ENCODE assay signal across 15 cellular contexts in the genomic region with DNA sequence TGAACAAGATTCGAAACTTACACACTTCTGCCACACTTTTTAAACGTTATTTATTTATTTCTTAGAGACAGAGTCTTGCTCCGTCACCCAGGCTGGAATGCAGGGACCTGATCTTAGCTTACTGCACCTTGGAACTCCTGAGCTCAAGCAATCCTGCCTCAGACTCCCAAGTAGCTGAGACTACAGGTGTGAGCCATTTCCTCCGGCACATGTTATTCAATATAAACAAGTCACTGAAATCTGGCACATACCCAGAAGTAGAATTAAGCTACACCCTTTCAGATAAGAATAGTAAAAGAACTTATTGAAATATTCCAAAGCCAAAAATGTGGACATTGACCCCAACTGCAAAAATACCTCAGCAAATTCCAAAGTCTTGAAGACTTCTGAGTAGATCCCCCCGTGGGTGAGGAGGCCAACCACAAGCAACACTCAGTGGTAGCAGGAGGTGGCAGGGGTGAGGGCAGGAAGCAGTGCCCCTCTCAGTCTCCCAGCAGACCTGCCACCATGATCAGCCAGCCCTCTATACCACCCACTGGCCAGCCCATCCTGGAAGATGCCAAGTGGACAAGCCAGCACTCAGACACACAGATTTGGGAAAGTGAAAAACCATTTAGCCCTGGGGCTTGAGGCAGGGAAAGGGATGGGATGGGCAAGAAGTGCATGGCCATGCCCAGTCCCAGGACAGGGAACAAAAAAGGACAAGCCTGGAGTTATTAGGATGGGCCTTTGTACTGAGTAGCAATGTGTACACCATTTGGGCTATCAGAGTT.
A peak's percentile ranks its signal among the peaks of the same experiment; 100 is the strongest.
DNase-seq lines count a peak whose midpoint lies in the region; ATAC-seq and TF ChIP-seq lines count a peak whose summit lies in the region.
"Had no signal": no experiment of that assay in that cellular context is flagged by ENCODE, and none has a peak within 500 bp of the region (broad histone marks: within the 10 kb centered on the region; RNA-seq: fewer than 3 reads in every experiment).

No MANE protein-coding gene starts in this region.

- H3K36me3 Mint-ChIP-seq in CD8-positive, alpha-beta T cell, result peaks cover 11% of the 10 kb centered on the region
- peaks cover 45% of the 10 kb centered on the region for H3K36me3 Mint-ChIP-seq in activated B cell treated with CpG ODN at 0.5 μM for 24 hours (ENCODE audit: low read depth)

- TF ChIP-seq CTCF in CD8-positive, alpha-beta T cell (IDR thresholded peaks at IDR 0.05), result no peak
- TF ChIP-seq CTCF in activated B cell treated with CpG ODN at 0.5 μM for 24 hours (IDR thresholded peaks at IDR 0.05) (no peak), tibial artery (IDR thresholded peaks at IDR 0.05) (no peak)

- no peak for DNase-seq in CD8-positive, alpha-beta T cell
- DNase-seq in HT-29 (ENCODE audit: low spot score) (peak; percentile 68), activated B cell treated with CpG ODN at 0.5 μM for 24 hours (no peak), tibial artery (no peak), NCI-H2227 (lab: John Stamatoyannopoulos, UW; ENCODE audit: unreplicated experiment) (no peak), HPDE6-E6E7 (ENCODE audit: extremely low spot score) (no peak)
- DNase-seq: activated CD8-positive, alpha-beta memory T cell treated with anti-CD3 and anti-CD28 coated beads, Interleukin-2, amount 50 U/mL, for 4 hours; amygdala; DMS79; HFFc6; trophoblast cell had no signal

- no peak overlapping the region for H3K4me3 ChIP-seq in CD8-positive, alpha-beta T cell (ENCODE audit: low read depth, low read length)
- peak overlapping the region; percentile 28 for H3K4me3 ChIP-seq in mucosa of stomach (ENCODE audit: low read length)
- no peak overlapping the region for H3K4me3 ChIP-seq in tibial artery
- H3K4me3 ChIP-seq: skin epidermis had no signal

- H3K4me3 Mint-ChIP-seq in CD8-positive, alpha-beta T cell, result peak overlapping the region; percentile 42
- no peak overlapping the region for H3K4me3 Mint-ChIP-seq in activated B cell treated with CpG ODN at 0.5 μM for 24 hours
- H3K4me3 Mint-ChIP-seq: HFFc6 had no signal

- H3K36me3 ChIP-seq in CD8-positive, alpha-beta T cell (ENCODE audit: insufficient read depth, low read length), result no peaks in the 10 kb centered on the region
- H3K36me3 ChIP-seq in mucosa of stomach (ENCODE audit: control insufficient read depth, insufficient read depth, low read length), result no peaks in the 10 kb centered on the region
- peaks cover 0 to 11% (median 0%) of the 10 kb centered on the region in 3 donors for H3K36me3 ChIP-seq in tibial artery

- intact Hi-C loops in CD8-positive, alpha-beta T cell (cut with DNase I, micrococcal nuclease), result no loop called here
- intact Hi-C loops in activated B cell treated with CpG ODN at 0.5 μM for 24 hours (cut with micrococcal nuclease), result no loop called here
- intact Hi-C loops in tibial artery (cut with DNase I; ENCODE audit: low total_unique reads), result no loop called here

- no peak for ATAC-seq in CD8-positive, alpha-beta T cell
- ATAC-seq in activated B cell treated with CpG ODN at 0.5 μM for 24 hours (ENCODE audit: low read depth) (no peak), GM18502 (IDR thresholded peaks at IDR 0.05; ENCODE audit: poor library complexity, unreplicated experiment) (no peak)

- no peaks in the 10 kb centered on the region for H3K27me3 ChIP-seq in CD8-positive, alpha-beta T cell (ENCODE audit: insufficient read depth, low read length)
- H3K27me3 ChIP-seq in mucosa of stomach (ENCODE audit: control insufficient read depth, insufficient read depth, low read length) (no peaks in the 10 kb centered on the region), tibial artery (no peaks in the 10 kb centered on the region)

- POLR2A ChIA-PET in CD8-positive, alpha-beta T cell (lab: Charles Lee), result interaction anchor here (0.7 to 10.2 kb wide), 10 partner anchors 9 to 118 kb away, joined by 3 to 1910 read pairs (median 3); a partner anchor contains a TSS
- POLR2A ChIA-PET in activated B cell treated with CpG ODN at 0.5 μM for 24 hours (lab: Charles Lee), result interaction anchor here (1.1 to 10.1 kb wide), 2 partner anchors 28 to 39 kb away, joined by 3 to 1229 read pairs; a partner anchor contains a TSS

- peak overlapping the region; percentile 55 for H3K9ac ChIP-seq in mucosa of stomach (ENCODE audit: low read length)

- peaks cover 42% of the 10 kb centered on the region for H3K4me1 ChIP-seq in CD8-positive, alpha-beta T cell (ENCODE audit: insufficient read depth, low read length)
- peaks cover 17% of the 10 kb centered on the region for H3K4me1 ChIP-seq in mucosa of stomach (ENCODE audit: control insufficient read depth, insufficient read depth, low read length)
- H3K4me1 ChIP-seq in tibial artery, result peaks cover 0 to 10% (median 5%) of the 10 kb centered on the region in 4 donors

- no peak overlapping the region for H3K27ac ChIP-seq in CD8-positive, alpha-beta T cell (ENCODE audit: low read depth, low read length)
- no peak overlapping the region for H3K27ac ChIP-seq in tibial artery
- H3K27ac ChIP-seq: VCaP had no signal

- no peaks in the 10 kb centered on the region for H3K9me3 ChIP-seq in CD8-positive, alpha-beta T cell (ENCODE audit: low read length)
- H3K9me3 ChIP-seq in mucosa of stomach (ENCODE audit: control insufficient read depth, low read length), result no peaks in the 10 kb centered on the region
- H3K9me3 ChIP-seq in tibial artery, result no peaks in the 10 kb centered on the region

- no peaks in the 10 kb centered on the region for H3K27me3 Mint-ChIP-seq in CD8-positive, alpha-beta T cell (ENCODE audit: low read depth)
- no peaks in the 10 kb centered on the region for H3K27me3 Mint-ChIP-seq in activated B cell treated with CpG ODN at 0.5 μM for 24 hours

- CTCF ChIA-PET in CD8-positive, alpha-beta T cell (lab: Charles Lee), result interaction anchor here (1.4 to 1.6 kb wide), 2 partner anchors 12 to 20 kb away, joined by 4 read pairs; a partner anchor contains a TSS
- CTCF ChIA-PET in activated B cell treated with CpG ODN at 0.5 μM for 24 hours (lab: Charles Lee), result no interaction called here

- peak overlapping the region; percentile 70 for H3K27ac Mint-ChIP-seq in CD8-positive, alpha-beta T cell
- H3K27ac Mint-ChIP-seq in activated B cell treated with CpG ODN at 0.5 μM for 24 hours, result peak overlapping the region; percentile 55
- H3K27ac Mint-ChIP-seq: HFFc6 had no signal

- H3K9me3 Mint-ChIP-seq in CD8-positive, alpha-beta T cell, result no peaks in the 10 kb centered on the region
- H3K9me3 Mint-ChIP-seq in activated B cell treated with CpG ODN at 0.5 μM for 24 hours, result no peaks in the 10 kb centered on the region
- H3K9me3 Mint-ChIP-seq: HFFc6 had no signal

- H3K4me1 Mint-ChIP-seq in CD8-positive, alpha-beta T cell (ENCODE audit: low read depth), result peaks cover 48% of the 10 kb centered on the region
- peaks cover 40% of the 10 kb centered on the region for H3K4me1 Mint-ChIP-seq in activated B cell treated with CpG ODN at 0.5 μM for 24 hours
